In genomic region chr20:57394087-57395082, GRCh38 we compare ENCODE assay signal across 8 cellular contexts. TPM values are rescaled to one million over a fixed set of nuclear protein-coding genes. Genes with fewer than 3 reads are reported as not detected.
A peak's percentile ranks its signal among the peaks of the same experiment; 100 is the strongest.
DNase-seq lines count a peak whose midpoint lies in the region; ATAC-seq, FAIRE-seq and TF ChIP-seq lines count a peak whose summit lies in the region.
"Had no signal": no experiment of that assay in that cellular context is flagged by ENCODE, and none has a peak within 500 bp of the region (broad histone marks: within the 10 kb centered on the region; RNA-seq: fewer than 3 reads in every experiment).

No MANE protein-coding gene starts in this region.

- no peaks in the 10 kb centered on the region for H3K9me3 ChIP-seq in kidney (ENCODE audit: control insufficient read depth in 1 of 2, low read length in 2 of 2)

- peaks cover 77% of the 10 kb centered on the region for H3K36me3 Mint-ChIP-seq in activated T-helper 17 cell treated with anti-CD3 and anti-CD28 coated beads, Interleukin-2, amount 50 U/mL, for 72 hours (ENCODE audit: low read depth)

- H3K9ac ChIP-seq in KMS-11 (no peak overlapping the region), kidney (ENCODE audit: low read length in 2 of 2) (peak overlapping the region in 1 of 2 donors; percentile 26)

- TF ChIP-seq CTCF in KMS-11 (conservative IDR thresholded peaks at IDR 0.05; ENCODE audit: low read depth, low read length) (no peak), kidney (IDR thresholded peaks at IDR 0.05; ENCODE audit: borderline replicate concordance, extremely low read depth, insufficient read depth) (no peak)

- H3K27me3 Mint-ChIP-seq in activated T-helper 17 cell treated with anti-CD3 and anti-CD28 coated beads, Interleukin-2, amount 50 U/mL, for 72 hours: no peaks in the 10 kb centered on the region
- H3K27me3 Mint-ChIP-seq in stimulated activated naive CD8-positive, alpha-beta T cell treated with anti-CD3 and anti-CD28 coated beads, Interleukin-15, amount 100 ng/mL, for 72 hours: no peaks in the 10 kb centered on the region

- peak; percentile 74 for DNase-seq in kidney
- no peak for DNase-seq in stimulated activated naive CD8-positive, alpha-beta T cell treated with anti-CD3 and anti-CD28 coated beads, Interleukin-15, amount 100 ng/mL, for 72 hours
- DNase-seq in 8988T: no peak

- H3K79me2 ChIP-seq in KMS-11 (ENCODE audit: insufficient read depth, low read depth): peaks cover 66% of the 10 kb centered on the region

- peaks cover 75% of the 10 kb centered on the region for H3K4me1 ChIP-seq in KMS-11 (ENCODE audit: low read depth, poor library complexity, severe bottlenecking)
- peaks cover 27 to 46% of the 10 kb centered on the region in 2 donors for H3K4me1 ChIP-seq in kidney (ENCODE audit: control insufficient read depth in 1 of 2, insufficient read depth in 1 of 2, low read depth in 1 of 2, low read length in 2 of 2)

- ATAC-seq in activated T-helper 17 cell treated with anti-CD3 and anti-CD28 coated beads, Interleukin-2, amount 50 U/mL, for 72 hours (replicated peaks): no peak
- no peak for ATAC-seq in stimulated activated naive CD8-positive, alpha-beta T cell treated with anti-CD3 and anti-CD28 coated beads, Interleukin-15, amount 100 ng/mL, for 72 hours
- ATAC-seq in SK-N-SH treated with all-trans-retinoic acid at 6 μM for 48 hours (no peak), HG03457 (IDR thresholded peaks at IDR 0.05; ENCODE audit: unreplicated experiment) (no peak)

- no peak overlapping the region for H2AFZ ChIP-seq in KMS-11 (ENCODE audit: low read depth)

- H3K9me3 Mint-ChIP-seq in activated T-helper 17 cell treated with anti-CD3 and anti-CD28 coated beads, Interleukin-2, amount 50 U/mL, for 72 hours: no peaks in the 10 kb centered on the region
- H3K9me3 Mint-ChIP-seq in stimulated activated naive CD8-positive, alpha-beta T cell treated with anti-CD3 and anti-CD28 coated beads, Interleukin-15, amount 100 ng/mL, for 72 hours: no peaks in the 10 kb centered on the region
- H3K9me3 Mint-ChIP-seq: mesothelial cell of epicardium had no signal

- intact Hi-C loops in kidney (cut with DNase I): no loop called here

- no peak for FAIRE-seq in kidney (lab: Jason Lieb, UNC)

- no peaks in the 10 kb centered on the region for H3K27me3 ChIP-seq in KMS-11 (ENCODE audit: insufficient read depth, low read depth)

- H3K36me3 ChIP-seq in KMS-11 (ENCODE audit: insufficient read depth): peaks cover 7% of the 10 kb centered on the region; the same call in 1 of the 2 replicates
- H3K36me3 ChIP-seq in kidney (ENCODE audit: control insufficient read depth in 1 of 2, insufficient read depth in 2 of 2, low read length in 2 of 2): peaks cover 0 to 7% of the 10 kb centered on the region in 2 donors

- H3K27ac Mint-ChIP-seq in activated T-helper 17 cell treated with anti-CD3 and anti-CD28 coated beads, Interleukin-2, amount 50 U/mL, for 72 hours: peak overlapping the region; percentile 89
- peak overlapping the region; percentile 42 to 76 for H3K27ac Mint-ChIP-seq in stimulated activated naive CD8-positive, alpha-beta T cell treated with anti-CD3 and anti-CD28 coated beads, Interleukin-15, amount 100 ng/mL, for 72 hours
- H3K27ac Mint-ChIP-seq: mesothelial cell of epicardium had no signal

- peak overlapping the region; percentile 83 for H3K4me3 Mint-ChIP-seq in activated T-helper 17 cell treated with anti-CD3 and anti-CD28 coated beads, Interleukin-2, amount 50 U/mL, for 72 hours
- H3K4me3 Mint-ChIP-seq in stimulated activated naive CD8-positive, alpha-beta T cell treated with anti-CD3 and anti-CD28 coated beads, Interleukin-15, amount 100 ng/mL, for 72 hours: peak overlapping the region; percentile 82 to 87

- H3K4me1 Mint-ChIP-seq in activated T-helper 17 cell treated with anti-CD3 and anti-CD28 coated beads, Interleukin-2, amount 50 U/mL, for 72 hours: peaks cover 35% of the 10 kb centered on the region
- H3K4me1 Mint-ChIP-seq in stimulated activated naive CD8-positive, alpha-beta T cell treated with anti-CD3 and anti-CD28 coated beads, Interleukin-15, amount 100 ng/mL, for 72 hours: peaks cover 81% of the 10 kb centered on the region

- H3K4me3 ChIP-seq in KMS-11 (IDR thresholded peaks at IDR 0.05; ENCODE audit: insufficient read depth, low read depth, low read length): no peak overlapping the region
- peak overlapping the region in 1 of 2 donors; percentile 30 for H3K4me3 ChIP-seq in kidney (ENCODE audit: low read length in 2 of 2)

- peak overlapping the region; percentile 72; the same call in 1 of the 2 replicates for H3K4me2 ChIP-seq in KMS-11

- H3K27ac ChIP-seq in KMS-11 (no peak overlapping the region), kidney (ENCODE audit: low read depth in 2 of 2, low read length in 2 of 2) (no peak overlapping the region)

- H4K20me1 ChIP-seq in KMS-11 (ENCODE audit: insufficient read depth): peaks cover 10% of the 10 kb centered on the region

TF ChIP-seq in SK-N-SH treated with all-trans-retinoic acid at 6 μM for 48 hours, 23 proteins besides CTCF, POLR2A, EP300 and RAD21 (continues in another document):
- TF ChIP-seq TSHZ2 (CRISPR knock-in tag; IDR thresholded peaks at IDR 0.05): no peak
- no peak for TF ChIP-seq PATZ1 (CRISPR knock-in tag; IDR thresholded peaks at IDR 0.05; ENCODE audit: borderline replicate concordance)
- no peak for TF ChIP-seq ESRRG (CRISPR knock-in tag; IDR thresholded peaks at IDR 0.05)
- no peak for TF ChIP-seq ZNF8 (CRISPR knock-in tag; IDR thresholded peaks at IDR 0.05)
- no peak for TF ChIP-seq PPARA (CRISPR knock-in tag; IDR thresholded peaks at IDR 0.05; ENCODE audit: borderline replicate concordance)
- no peak for TF ChIP-seq TCF4 (CRISPR knock-in tag; IDR thresholded peaks at IDR 0.05; ENCODE audit: borderline replicate concordance)
- TF ChIP-seq TOX (CRISPR knock-in tag; IDR thresholded peaks at IDR 0.05; ENCODE audit: borderline replicate concordance): no peak
- no peak for TF ChIP-seq CSRNP3 (CRISPR knock-in tag; IDR thresholded peaks at IDR 0.05)
- TF ChIP-seq RARB (CRISPR knock-in tag; IDR thresholded peaks at IDR 0.05): no peak
- TF ChIP-seq BACH2 (CRISPR knock-in tag; IDR thresholded peaks at IDR 0.05; ENCODE audit: borderline replicate concordance): no peak
- TF ChIP-seq ZNF565 (CRISPR knock-in tag; conservative IDR thresholded peaks at IDR 0.05; ENCODE audit: low read depth): no peak
- TF ChIP-seq SNAI2 (CRISPR knock-in tag; IDR thresholded peaks at IDR 0.05): no peak
- no peak for TF ChIP-seq GLIS3 (CRISPR knock-in tag; IDR thresholded peaks at IDR 0.05)
- TF ChIP-seq ZFP3 (CRISPR knock-in tag; IDR thresholded peaks at IDR 0.05): no peak

RNA-seq across cellular contexts. Expression of gene RBM38, which starts 3.2 kb away (rescaled TPM):
- total RNA-seq in activated T-helper 17 cell treated with anti-CD3 and anti-CD28 coated beads, Interleukin-2, amount 50 U/mL, for 72 hours: 10 to 100 TPM; 63.0 to 64.3 TPM
- total RNA-seq in kidney: 16.8 TPM
- polyA plus RNA-seq in kidney (ENCODE audit: insufficient read depth, low read depth, low replicate concordance): 18.0 TPM

RNA-seq across cellular contexts. Expression of gene RAE1, which starts 43.3 kb away (rescaled TPM):
- 10 to 100 TPM; 48.3 to 79.7 TPM for total RNA-seq in activated T-helper 17 cell treated with anti-CD3 and anti-CD28 coated beads, Interleukin-2, amount 50 U/mL, for 72 hours
- 19.5 TPM for total RNA-seq in kidney
- 26.3 TPM for polyA plus RNA-seq in kidney (ENCODE audit: insufficient read depth, low read depth, low replicate concordance)
